ENCODE assay signal across 9 cellular contexts in the genomic region with DNA sequence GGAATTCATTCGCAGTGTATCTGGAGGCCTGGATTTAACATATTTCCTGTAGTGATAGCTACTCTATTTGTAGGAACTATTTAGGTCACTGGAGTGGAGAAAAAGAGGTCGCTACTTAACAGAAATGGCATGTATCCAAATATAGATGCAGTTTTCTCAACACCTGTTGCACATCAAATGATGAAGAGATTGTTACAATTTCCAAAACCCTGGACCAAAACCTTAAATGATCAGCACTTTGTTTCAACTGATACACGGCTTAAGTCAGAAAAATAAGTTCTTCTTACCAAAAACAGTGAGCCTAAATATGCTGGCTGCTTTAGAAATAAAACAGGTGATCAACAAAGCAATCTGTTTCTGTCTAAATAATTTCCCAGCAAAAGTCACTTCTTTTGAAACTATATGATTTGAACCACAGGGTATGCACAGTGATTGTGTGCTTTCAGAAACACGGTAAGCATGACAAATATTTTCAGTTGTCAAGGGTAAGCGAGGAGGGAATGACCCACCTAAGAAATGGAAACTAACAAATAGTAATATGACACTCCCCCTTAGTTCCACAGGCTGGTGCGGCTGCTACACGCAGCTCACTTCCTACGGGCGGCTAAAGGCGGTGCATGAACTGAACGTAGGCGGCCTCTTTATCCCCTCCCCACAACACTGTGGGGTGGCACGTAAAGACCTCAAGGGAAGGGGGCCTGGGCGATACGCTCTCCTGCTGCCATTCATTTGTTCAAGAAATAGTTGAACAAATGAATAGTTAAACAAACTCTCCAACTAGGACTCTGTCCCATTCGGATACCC. TPM values are rescaled to one million over a fixed set of nuclear protein-coding genes. Genes with fewer than 3 reads are reported as not detected.
DNase-seq lines count a peak whose midpoint lies in the region; ATAC-seq and TF ChIP-seq lines count a peak whose summit lies in the region.
"Had no signal": no experiment of that assay in that cellular context is flagged by ENCODE, and none has a peak within 500 bp of the region (broad histone marks: within the 10 kb centered on the region; RNA-seq: fewer than 3 reads in every experiment).

No MANE protein-coding gene starts in this region.

- in situ Hi-C loops in SK-MEL-5 (cut with HindIII; ENCODE audit: low pct_unique_long_range_greater_than_20kb, low sequenced_read_pairs): no loop called here

- no peaks in the 10 kb centered on the region for H3K9me3 Mint-ChIP-seq in activated naive CD4-positive, alpha-beta T cell treated with anti-CD3 and anti-CD28 coated beads, Interleukin-2, amount 50 U/mL, for 72 hours

- peaks cover 0 to 34% of the 10 kb centered on the region in 2 donors for H3K36me3 Mint-ChIP-seq in activated naive CD4-positive, alpha-beta T cell treated with anti-CD3 and anti-CD28 coated beads, Interleukin-2, amount 50 U/mL, for 72 hours

- peak overlapping the region; percentile 99 for H3K27ac Mint-ChIP-seq in activated naive CD4-positive, alpha-beta T cell treated with anti-CD3 and anti-CD28 coated beads, Interleukin-2, amount 50 U/mL, for 72 hours

- peak overlapping the region; percentile 87 for H3K4me3 ChIP-seq in retinal pigment epithelial cell (ENCODE audit: low read length)

- DNase-seq in DMS53 (lab: John Stamatoyannopoulos, UW) (peak; percentile 78), HT1080 (ENCODE audit: low read depth) (peak; percentile 75), SK-MEL-5 (ENCODE audit: low read depth, low spot score) (peak; percentile 46), left cardiac atrium (peak; percentile 69), retinal pigment epithelial cell (ENCODE audit: low read depth) (no peak)
- peak; percentile 81 to 82 for DNase-seq in activated naive CD4-positive, alpha-beta T cell treated with anti-CD3 and anti-CD28 coated beads, Interleukin-2, amount 50 U/mL, for 72 hours (ENCODE audit: low spot score in 2 of 2)

- ATAC-seq in GM21381 (IDR thresholded peaks at IDR 0.05; ENCODE audit: unreplicated experiment) (peak; percentile 39), left cardiac atrium (peak; percentile 60 to 73), HG03469 (IDR thresholded peaks at IDR 0.05; ENCODE audit: unreplicated experiment) (no peak)
- ATAC-seq in activated naive CD4-positive, alpha-beta T cell treated with anti-CD3 and anti-CD28 coated beads, Interleukin-2, amount 50 U/mL, for 72 hours: peak; percentile 66 to 80

- intact Hi-C loops in left cardiac atrium (cut with DNase I): loop anchor here (5.0 to 10.0 kb wide), 2 partner anchors 54 to 66 kb away; no protein-coding TSS in a partner anchor

- TF ChIP-seq CTCF in retinal pigment epithelial cell (conservative IDR thresholded peaks at IDR 0.05; ENCODE audit: low read depth, low read length): no peak

RNA-seq across cellular contexts. Expression of gene EHD4, which starts 1.1 kb away (rescaled TPM):
- 50.9 and 58.9 TPM in 2 replicates for total RNA-seq in HT1080 (2014; rRNA removed; shearing (Covaris generic))
- polyA plus RNA-seq in HT1080 (2015; cell fraction: cytosol; rRNA removed): 66.6 and 72.9 TPM in 2 replicates
- polyA plus RNA-seq in HT1080 (2015; cell fraction: nucleus; rRNA removed): 68.7 and 73.4 TPM in 2 replicates
- total RNA-seq in SK-MEL-5 (2014; rRNA removed; shearing (Covaris generic)): 4.9 and 5.7 TPM in 2 replicates
- 11.5 and 14.3 TPM in 2 replicates for polyA plus RNA-seq in SK-MEL-5 (2015; cell fraction: cytosol; rRNA removed)
- polyA plus RNA-seq in SK-MEL-5 (2015; cell fraction: nucleus; rRNA removed): 1.7 and 2.2 TPM in 2 replicates
- 10 to 100 TPM; 25.3 to 60.0 TPM for total RNA-seq in activated naive CD4-positive, alpha-beta T cell treated with anti-CD3 and anti-CD28 coated beads, Interleukin-2, amount 50 U/mL, for 72 hours
- total RNA-seq in left cardiac atrium: 10 to 100 TPM; 34.0 to 42.1 TPM

RNA-seq across cellular contexts. Expression of gene PLA2G4E, which starts 49.6 kb away (rescaled TPM):
- 0.07 TPM in 1 of 2 replicates, not detected in the other for total RNA-seq in HT1080 (2014; rRNA removed; shearing (Covaris generic))
- polyA plus RNA-seq in HT1080 (2015; cell fraction: cytosol; rRNA removed): not detected in 2 replicates
- not detected in 2 replicates for polyA plus RNA-seq in HT1080 (2015; cell fraction: nucleus; rRNA removed)
- not detected in 2 replicates for total RNA-seq in SK-MEL-5 (2014; rRNA removed; shearing (Covaris generic))
- not detected in 2 replicates for polyA plus RNA-seq in SK-MEL-5 (2015; cell fraction: cytosol; rRNA removed)
- polyA plus RNA-seq in SK-MEL-5 (2015; cell fraction: nucleus; rRNA removed): not detected in 2 replicates
- not detected for total RNA-seq in activated naive CD4-positive, alpha-beta T cell treated with anti-CD3 and anti-CD28 coated beads, Interleukin-2, amount 50 U/mL, for 72 hours
- total RNA-seq in left cardiac atrium: under 1 TPM in 1 of 2 donors, not detected in 1; 0.16 TPM
- total RNA-seq: temporal lobe had no signal
